In the genomic region with DNA sequence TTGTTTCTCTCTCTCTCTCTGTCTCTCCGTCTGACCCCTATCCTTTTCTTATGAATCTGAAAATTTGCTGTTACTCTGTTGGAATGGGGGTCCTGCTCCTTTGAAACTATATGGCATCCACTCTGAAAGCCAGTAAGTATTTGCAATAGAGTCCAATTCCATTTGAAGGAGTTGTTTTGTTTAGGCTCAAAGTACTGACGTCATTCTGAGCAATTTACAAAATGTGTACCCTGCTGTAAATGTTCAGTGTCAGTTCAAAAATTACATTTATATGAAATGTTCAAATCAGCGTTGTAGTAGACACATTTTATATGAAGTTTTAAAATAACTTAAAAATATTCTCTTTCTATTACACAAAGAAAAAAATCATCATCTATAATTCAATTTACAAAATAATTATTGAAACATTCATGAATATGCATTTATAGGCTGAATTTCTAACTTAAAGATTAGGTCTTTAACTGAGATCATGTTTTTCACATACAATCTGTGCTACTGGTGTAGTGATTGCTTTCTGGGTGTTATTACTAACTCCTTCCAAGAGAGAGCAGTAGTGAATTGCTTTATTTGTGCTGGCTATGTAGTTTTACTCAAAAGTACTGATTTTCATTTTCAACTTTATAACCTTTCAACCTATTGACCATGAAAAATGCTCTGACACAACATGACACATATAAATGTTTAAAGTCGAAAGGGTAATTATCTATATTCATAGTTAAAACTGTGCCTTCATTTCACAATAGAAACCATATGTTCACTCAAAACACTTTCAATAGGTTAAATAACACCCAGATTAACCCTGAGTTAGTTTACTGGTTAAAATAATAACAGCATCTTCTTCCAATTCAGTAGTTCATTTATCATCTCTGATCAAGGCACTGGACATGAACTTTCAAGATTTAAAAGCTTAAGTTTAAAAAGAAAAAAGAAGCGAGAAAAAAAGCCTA, we compare ENCODE assay signal across 8 cellular contexts.
A peak's percentile ranks its signal among the peaks of the same experiment; 100 is the strongest.
DNase-seq lines count a peak whose midpoint lies in the region; ATAC-seq and TF ChIP-seq lines count a peak whose summit lies in the region.

No MANE protein-coding gene starts in this region.

- H3K4me3 Mint-ChIP-seq in neural progenitor cell: no peak overlapping the region
- H3K4me3 Mint-ChIP-seq in effector memory CD8-positive, alpha-beta T cell: no peak overlapping the region

- peak; percentile 70 for ATAC-seq in GM19467 (IDR thresholded peaks at IDR 0.05; ENCODE audit: unreplicated experiment)
- ATAC-seq in effector memory CD8-positive, alpha-beta T cell (replicated peaks): no peak

- H3K4me3 ChIP-seq in brain microvascular endothelial cell (ENCODE audit: low read depth, low read length) (no peak overlapping the region), neural progenitor cell (no peak overlapping the region)

- H3K4me1 ChIP-seq in neural progenitor cell: peaks cover 17% of the 10 kb centered on the region

- no peak overlapping the region for H2AFZ ChIP-seq in neural progenitor cell (replicated peaks)

- DNase-seq in DMS114 treated with DMSO at 0.1 percent for 48 hours (lab: John Stamatoyannopoulos, UW; ENCODE audit: unreplicated experiment) (peak; percentile 74), HuH-7.5 (ENCODE audit: low spot score) (peak; percentile 32), brain microvascular endothelial cell (no peak), neural progenitor cell (ENCODE audit: low spot score) (peak; percentile 27), NCI-H128 (lab: John Stamatoyannopoulos, UW; ENCODE audit: unreplicated experiment) (no peak), globus pallidus (ENCODE audit: low spot score) (no peak)
- DNase-seq in effector memory CD8-positive, alpha-beta T cell: no peak

- H3K4me1 Mint-ChIP-seq in neural progenitor cell: peaks cover 10% of the 10 kb centered on the region
- H3K4me1 Mint-ChIP-seq in effector memory CD8-positive, alpha-beta T cell (ENCODE audit: low read depth in 2 of 2): no peaks in the 10 kb centered on the region

- H3F3A ChIP-seq in neural progenitor cell (ENCODE audit: low read depth): peaks cover 7% of the 10 kb centered on the region

- no peak overlapping the region for H3K9ac ChIP-seq in neural progenitor cell

- no peaks in the 10 kb centered on the region for H3K27me3 Mint-ChIP-seq in neural progenitor cell (ENCODE audit: insufficient read depth, low read depth)
- H3K27me3 Mint-ChIP-seq in effector memory CD8-positive, alpha-beta T cell: no peaks in the 10 kb centered on the region

- H4K20me1 ChIP-seq in neural progenitor cell (ENCODE audit: low read depth): no peaks in the 10 kb centered on the region

- peak; percentile 40 for TF ChIP-seq CTCF in brain microvascular endothelial cell (IDR thresholded peaks at IDR 0.05; ENCODE audit: low read depth, low read length, missing control alignments)
- TF ChIP-seq CTCF in neural progenitor cell (IDR thresholded peaks at IDR 0.05): peak; percentile 71

- H3K27ac ChIP-seq in brain microvascular endothelial cell (no peak overlapping the region), neural progenitor cell (no peak overlapping the region)

- no peaks in the 10 kb centered on the region for H3K36me3 ChIP-seq in brain microvascular endothelial cell (replicated peaks)
- no peaks in the 10 kb centered on the region for H3K36me3 ChIP-seq in neural progenitor cell

- no peaks in the 10 kb centered on the region for H3K79me2 ChIP-seq in neural progenitor cell (ENCODE audit: low read depth)

- H3K27ac Mint-ChIP-seq in neural progenitor cell: no peak overlapping the region
- no peak overlapping the region for H3K27ac Mint-ChIP-seq in effector memory CD8-positive, alpha-beta T cell

- H3K27me3 ChIP-seq in brain microvascular endothelial cell (replicated peaks) (no peaks in the 10 kb centered on the region), neural progenitor cell (peaks cover 4% of the 10 kb centered on the region)

- H3K36me3 Mint-ChIP-seq in neural progenitor cell: no peaks in the 10 kb centered on the region
- no peaks in the 10 kb centered on the region for H3K36me3 Mint-ChIP-seq in effector memory CD8-positive, alpha-beta T cell (ENCODE audit: insufficient read depth)

- no peak overlapping the region for H3K4me2 ChIP-seq in neural progenitor cell

- in situ Hi-C loops in brain microvascular endothelial cell (cut with HindIII; ENCODE audit: low pct_ligation_motif_present, low sequenced_read_pairs): no loop called here

- no peaks in the 10 kb centered on the region for H3K9me3 ChIP-seq in neural progenitor cell (ENCODE audit: low read depth)

- no peaks in the 10 kb centered on the region for H3K9me3 Mint-ChIP-seq in neural progenitor cell
- peaks cover 0 to 2% of the 10 kb centered on the region in 2 donors for H3K9me3 Mint-ChIP-seq in effector memory CD8-positive, alpha-beta T cell

Comparison
In these comparisons a context has a peak if more than half of its experiments do, and no peak if none do; other contexts are left out.
1. DNase-seq: peak in DMS114 treated with DMSO at 0.1 percent for 48 hours (single experiment), HuH-7.5 (single experiment) and neural progenitor cell (single experiment); none in brain microvascular endothelial cell (single experiment), effector memory CD8-positive, alpha-beta T cell (0 of 3), NCI-H128 (single experiment) and globus pallidus (single experiment).